Comparison of ENCODE assay signal across 19 cellular contexts in the genomic region with DNA sequence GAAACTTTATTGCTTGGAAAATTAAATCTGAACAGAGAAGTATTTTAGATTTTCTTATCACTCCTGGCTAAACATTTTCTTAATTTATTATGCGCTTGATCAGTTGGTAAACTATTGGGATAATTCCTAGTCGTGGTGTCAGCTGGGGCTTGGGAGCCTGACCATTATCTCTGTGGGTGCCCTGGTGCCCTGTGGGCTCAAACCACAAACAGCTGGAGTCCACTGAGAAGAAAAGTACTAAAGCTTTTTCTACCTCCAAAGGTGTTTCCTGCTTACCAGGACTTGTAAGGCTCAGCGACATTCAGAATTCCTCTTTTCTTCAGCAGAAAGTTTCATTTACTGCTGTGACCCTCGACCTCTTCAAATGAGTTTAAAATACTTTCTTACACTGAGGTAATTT.
"Had no signal": no experiment of that assay in that cellular context is flagged by ENCODE, and none has a peak within 500 bp of the region (broad histone marks: within the 10 kb centered on the region; RNA-seq: fewer than 3 reads in every experiment).

No MANE protein-coding gene starts in this region.

- H3K36me3 ChIP-seq: brain microvascular endothelial cell, left lung, tibial nerve had no signal

- H3K27ac ChIP-seq: brain microvascular endothelial cell, dorsolateral prefrontal cortex, epithelial cell of prostate, left lung, tibial nerve had no signal

- DNase-seq: activated CD4-positive, alpha-beta T cell treated with anti-CD3 and anti-CD28 coated beads, Interleukin-2, amount 10 ng/mL, durations not matched to agents 7 days and 5 days; activated CD8-positive, alpha-beta T cell treated with anti-CD3 and anti-CD28 coated beads, Interleukin-2, amount 10 ng/mL, durations not matched to agents 7 days and 5 days; activated effector memory CD4-positive, alpha-beta T cell treated with anti-CD3 and anti-CD28 coated beads, Interleukin-2, amount 50 U/mL, for 16 hours; activated naive CD4-positive, alpha-beta T cell treated with anti-CD3 and anti-CD28 coated beads, Interleukin-2, amount 50 U/mL, for 16 hours; activated T-cell treated with anti-CD3 and anti-CD28 coated beads, Interleukin-2, amount 50 U/mL, for 4 hours; aorta; brain microvascular endothelial cell; central memory CD4-positive, alpha-beta T cell; dorsolateral prefrontal cortex; foreskin fibroblast; hippocampal formation; kidney; left lung; nucleus accumbens; posterior cingulate gyrus; T1000 had no signal

- H3K27me3 ChIP-seq: brain microvascular endothelial cell, left lung, tibial nerve had no signal

- ATAC-seq: activated CD4-positive, CD25-positive, alpha-beta regulatory T cell treated with anti-CD3 and anti-CD28 coated beads, Interleukin-2, amount 50 U/mL, for 24 hours; activated CD8-positive, alpha-beta T cell treated with anti-CD3 and anti-CD28 coated beads, Interleukin-2, amount 10 ng/mL, durations not matched to agents 7 days and 5 days; activated T-cell treated with anti-CD3 and anti-CD28 coated beads, Interleukin-2, amount 50 U/mL, for 4 hours; left lung had no signal

- H3K4me3 ChIP-seq: dorsolateral prefrontal cortex, left lung, tibial nerve had no signal

- H3K4me1 ChIP-seq: left lung, tibial nerve had no signal
